Comparison of ENCODE assay signal across 10 cellular contexts in the genomic region with DNA sequence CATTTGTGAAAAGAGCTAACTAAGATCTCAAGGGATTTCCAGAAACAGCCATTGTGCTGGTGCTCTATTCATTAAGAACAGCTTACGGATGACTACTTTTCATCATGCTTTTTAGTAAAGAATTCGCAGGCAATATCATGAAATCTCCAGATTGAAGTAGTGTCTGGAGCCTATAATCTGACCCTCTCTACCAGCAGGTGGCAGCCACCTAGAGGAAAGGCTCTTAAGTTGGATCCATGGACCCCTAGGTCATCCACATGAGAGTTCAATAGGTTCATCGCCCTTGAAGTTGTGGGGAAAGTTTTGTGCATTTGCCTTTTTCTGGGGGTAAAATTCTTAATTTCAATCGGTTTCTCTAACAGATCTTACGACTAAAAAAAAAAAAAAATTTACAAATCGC.
A peak's percentile ranks its signal among the peaks of the same experiment; 100 is the strongest.
DNase-seq lines count a peak whose midpoint lies in the region; ATAC-seq, FAIRE-seq and TF ChIP-seq lines count a peak whose summit lies in the region.
"Had no signal": no experiment of that assay in that cellular context is flagged by ENCODE, and none has a peak within 500 bp of the region (broad histone marks: within the 10 kb centered on the region; RNA-seq: fewer than 3 reads in every experiment).

No MANE protein-coding gene starts in this region.

- TF ChIP-seq CTCF in D721Med (IDR thresholded peaks at IDR 0.05; ENCODE audit: insufficient read depth, missing control alignments), result peak; percentile 33
- TF ChIP-seq CTCF in HFFc6 (IDR thresholded peaks at IDR 0.05), result peak; percentile 66
- peak; percentile 46 for TF ChIP-seq CTCF in kidney epithelial cell (IDR thresholded peaks at IDR 0.05; ENCODE audit: insufficient read depth, low read length, poor library complexity, severe bottlenecking)
- TF ChIP-seq CTCF in colonic mucosa (IDR thresholded peaks at IDR 0.05), result no peak

- no peak overlapping the region for H3K27ac ChIP-seq in colonic mucosa
- H3K27ac ChIP-seq: uterus had no signal

- DNase-seq in D721Med (ENCODE audit: insufficient read length, low spot score) (no peak), HFFc6 (no peak), SKM-1 treated with dmso at 0.1 percent for 144 hours (lab: John Stamatoyannopoulos, UW; ENCODE audit: unreplicated experiment) (peak; percentile 48), kidney epithelial cell (ENCODE audit: low read depth) (no peak), colonic mucosa (no peak), inferior parietal cortex (ENCODE audit: extremely low spot score) (no peak), GOT3 (lab: John Stamatoyannopoulos, UW) (no peak)
- DNase-seq: occipital lobe, uterus had no signal

- intact Hi-C loops in colonic mucosa (cut with DNase I), result no loop called here

- peaks cover 4% of the 10 kb centered on the region; the same call in 1 of the 2 replicates for H3K27me3 Mint-ChIP-seq in HFFc6 (ENCODE audit: insufficient read depth)

- H3K36me3 Mint-ChIP-seq in HFFc6 (ENCODE audit: low read depth), result no peaks in the 10 kb centered on the region

- no peak overlapping the region for H3K4me3 Mint-ChIP-seq in HFFc6

- no peaks in the 10 kb centered on the region for H3K9me3 Mint-ChIP-seq in HFFc6

- H3K27ac Mint-ChIP-seq in HFFc6, result no peak overlapping the region

- no peaks in the 10 kb centered on the region for H3K4me1 ChIP-seq in colonic mucosa
- H3K4me1 ChIP-seq: uterus had no signal

- no peak overlapping the region for H3K9ac ChIP-seq in colonic mucosa (ENCODE audit: low read depth in 2 of 2, low read length in 2 of 2)

- peaks cover 41% of the 10 kb centered on the region for H3K4me1 Mint-ChIP-seq in HFFc6 (ENCODE audit: low read depth)

- H3K27me3 ChIP-seq in kidney epithelial cell (ENCODE audit: control insufficient read depth, insufficient read depth, low read length), result no peaks in the 10 kb centered on the region
- H3K27me3 ChIP-seq in colonic mucosa, result no peaks in the 10 kb centered on the region
- H3K27me3 ChIP-seq: uterus had no signal

- H3K36me3 ChIP-seq in kidney epithelial cell (ENCODE audit: control insufficient read depth, insufficient read depth, low read length) (no peaks in the 10 kb centered on the region), colonic mucosa (no peaks in the 10 kb centered on the region)
- H3K36me3 ChIP-seq: uterus had no signal

- FAIRE-seq in D721Med (lab: Jason Lieb, UNC), result no peak

- ATAC-seq in GM19035 (IDR thresholded peaks at IDR 0.05; ENCODE audit: unreplicated experiment), result no peak

- H3K4me3 ChIP-seq in kidney epithelial cell (ENCODE audit: low read depth, low read length) (no peak overlapping the region), colonic mucosa (no peak overlapping the region)
- H3K4me3 ChIP-seq: uterus had no signal

- no peaks in the 10 kb centered on the region for H3K9me3 ChIP-seq in colonic mucosa
- H3K9me3 ChIP-seq: uterus had no signal
